In genomic region chr6:160300076-160300695, GRCh38 we compare ENCODE assay signal across 2 cellular contexts.
A peak's percentile ranks its signal among the peaks of the same experiment; 100 is the strongest.
TF ChIP-seq lines count a peak whose summit lies in the region.

No MANE protein-coding gene starts in this region.

TF ChIP-seq in HEK293, 187 proteins besides CTCF, POLR2A, EP300 and RAD21:
- TF ChIP-seq SALL2 (tag by site-specific recombination; IDR thresholded peaks at IDR 0.05; ENCODE audit: borderline replicate concordance) (no peak), KLF1 (tag by site-specific recombination; IDR thresholded peaks at IDR 0.05) (0 out of 2 replicates have a peak, but pooled peaks have one; percentile 17)
TF ChIP-seq in HEK293: peak in this region for 1.

TF ChIP-seq in K562, 482 proteins besides CTCF, POLR2A, EP300 and RAD21:
- TF ChIP-seq TSC22D4 (tag; IDR thresholded peaks at IDR 0.05) (no peak), E2F6 (IDR thresholded peaks at IDR 0.05; ENCODE audit: borderline replicate concordance in 1 of 2, extremely low read depth in 1 of 2, insufficient read depth in 1 of 2, insufficient read length in 1 of 2, low read depth in 1 of 2, low read length in 1 of 2, poor library complexity in 1 of 2, severe bottlenecking in 1 of 2) (no peak), ZMIZ1 (IDR thresholded peaks at IDR 0.05; ENCODE audit: low read depth in 2 of 2, low read length in 2 of 2) (no peak), DMBX1 (CRISPR knock-in tag; IDR thresholded peaks at IDR 0.05; ENCODE audit: borderline replicate concordance) (no peak), ZBTB11 (CRISPR knock-in tag; IDR thresholded peaks at IDR 0.05) (peak in 1 of 3 experiments; percentile 40; a peak in 1 of 6 replicates), CBFB (CRISPR knock-in tag; IDR thresholded peaks at IDR 0.05) (no peak), VEZF1 (CRISPR knock-in tag; IDR thresholded peaks at IDR 0.05) (peak; percentile 25; the same call in 1 of the 2 replicates), MTA1 (IDR thresholded peaks at IDR 0.05; ENCODE audit: borderline replicate concordance) (no peak), ZNF639 (CRISPR knock-in tag; conservative IDR thresholded peaks at IDR 0.05 in 1 of 2, IDR thresholded peaks at IDR 0.05 in 1 of 2) (0 out of 4 replicates have a peak, but pooled peaks of 1 of the 2 experiments have one; percentile 45), FOXA3 (CRISPR knock-in tag; conservative IDR thresholded peaks at IDR 0.05 in 1 of 2, IDR thresholded peaks at IDR 0.05 in 1 of 2) (no peak), GABPA (tag; conservative IDR thresholded peaks at IDR 0.05; ENCODE audit: low read depth) (peak; percentile 74), SPI1 (IDR thresholded peaks at IDR 0.05; ENCODE audit: borderline replicate concordance, low read depth, low read length) (peak; percentile 17; the same call in 1 of the 2 replicates), DACH1 (IDR thresholded peaks at IDR 0.05; ENCODE audit: partially characterized antibody) (no peak), ZBTB43 (CRISPR knock-in tag; IDR thresholded peaks at IDR 0.05) (no peak), C11orf30 (IDR thresholded peaks at IDR 0.05; ENCODE audit: low read depth) (no peak), HDAC6 (IDR thresholded peaks at IDR 0.05; ENCODE audit: low read depth, low read length) (no peak), NR2C2 (CRISPR knock-in tag; IDR thresholded peaks at IDR 0.05) (no peak), NR2C2 (tag; IDR thresholded peaks at IDR 0.05) (peak; percentile 57; the same call in 1 of the 2 replicates), BCL6 (CRISPR knock-in tag; IDR thresholded peaks at IDR 0.05) (no peak), SRSF9 (IDR thresholded peaks at IDR 0.05; ENCODE audit: borderline replicate concordance, low read depth, low read length) (no peak)
- TF ChIP-seq, protein P1, sequence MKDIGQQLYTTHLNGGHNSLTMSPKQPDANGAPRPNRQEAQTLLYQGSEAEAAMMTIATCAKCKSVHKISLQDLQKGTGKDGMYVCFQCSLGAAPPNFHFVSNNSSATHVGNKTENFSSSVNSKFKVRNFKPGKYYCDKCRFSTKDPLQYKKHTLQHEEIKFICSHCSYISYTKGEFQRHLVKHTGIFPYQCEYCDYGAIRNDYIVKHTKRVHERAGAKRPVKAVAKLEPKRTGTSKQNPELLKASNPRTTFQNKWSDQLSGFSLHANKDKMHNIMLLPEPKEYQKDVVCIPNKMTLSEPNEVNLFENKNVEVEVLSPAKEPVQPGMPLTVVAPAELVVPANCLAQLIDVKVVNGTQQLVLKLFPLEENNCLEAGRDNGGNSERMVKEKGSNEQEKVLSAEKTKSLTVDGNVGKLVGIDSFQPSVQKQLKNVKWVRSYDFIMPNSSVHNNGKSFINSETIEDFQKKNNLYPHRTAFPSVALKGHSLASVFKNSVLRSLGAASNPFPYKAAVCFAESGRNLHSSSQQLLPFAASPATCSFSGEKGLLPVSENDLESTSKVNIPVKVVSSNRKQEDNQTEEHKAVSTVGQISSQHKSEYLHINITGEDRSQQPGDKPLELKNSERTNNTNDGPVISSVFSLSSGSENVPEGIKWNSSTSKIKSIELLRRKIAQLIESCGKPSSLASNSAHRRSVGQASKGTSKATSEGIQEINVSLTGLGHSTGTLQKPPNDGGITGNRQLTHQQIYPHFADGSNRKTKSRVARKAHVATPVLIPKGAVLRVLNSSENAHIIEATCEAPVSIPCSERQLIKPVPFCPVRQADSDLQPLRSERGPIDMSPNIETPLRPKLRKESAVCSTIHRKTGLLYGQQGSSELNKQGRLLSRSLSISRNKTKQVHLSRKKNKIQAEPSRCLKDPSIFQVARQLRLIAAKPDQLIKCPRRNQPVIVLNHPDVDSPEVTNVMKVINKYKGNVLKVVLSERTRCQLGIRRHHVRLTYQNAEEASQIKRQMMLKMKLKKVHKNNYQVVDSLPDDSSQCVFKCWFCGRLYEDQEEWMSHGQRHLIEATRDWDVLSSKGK (CRISPR knock-in tag; IDR thresholded peaks at IDR 0.05) = no peak
- TF ChIP-seq, protein P2, sequence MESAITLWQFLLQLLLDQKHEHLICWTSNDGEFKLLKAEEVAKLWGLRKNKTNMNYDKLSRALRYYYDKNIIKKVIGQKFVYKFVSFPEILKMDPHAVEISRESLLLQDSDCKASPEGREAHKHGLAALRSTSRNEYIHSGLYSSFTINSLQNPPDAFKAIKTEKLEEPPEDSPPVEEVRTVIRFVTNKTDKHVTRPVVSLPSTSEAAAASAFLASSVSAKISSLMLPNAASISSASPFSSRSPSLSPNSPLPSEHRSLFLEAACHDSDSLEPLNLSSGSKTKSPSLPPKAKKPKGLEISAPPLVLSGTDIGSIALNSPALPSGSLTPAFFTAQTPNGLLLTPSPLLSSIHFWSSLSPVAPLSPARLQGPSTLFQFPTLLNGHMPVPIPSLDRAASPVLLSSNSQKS (CRISPR knock-in tag; IDR thresholded peaks at IDR 0.05) = no peak
